Comparison of ENCODE assay signal across 32 cellular contexts in genomic region chr11:64884019-64884418, GRCh38. TPM values are rescaled to one million over a fixed set of nuclear protein-coding genes. Genes with fewer than 3 reads are reported as not detected.
DNase-seq lines count a peak whose midpoint lies in the region; ATAC-seq, FAIRE-seq and TF ChIP-seq lines count a peak whose summit lies in the region.
"Had no signal": no experiment of that assay in that cellular context is flagged by ENCODE, and none has a peak within 500 bp of the region (broad histone marks: within the 10 kb centered on the region; RNA-seq: fewer than 3 reads in every experiment).

No MANE protein-coding gene starts in this region.

- intact Hi-C loops in left ventricle myocardium inferior (cut with micrococcal nuclease) (no loop called here), Right ventricle myocardium superior (cut with DNase I) (no loop called here), kidney (cut with DNase I) (no loop called here), upper lobe of right lung (cut with DNase I) (no loop called here)

- H4K20me1 ChIP-seq in SU-DHL-6 (ENCODE audit: low read depth, low read length) = no peaks in the 10 kb centered on the region

- peak overlapping the region; percentile 10 for H2AFZ ChIP-seq in SU-DHL-6 (ENCODE audit: low read depth, low read length, severe bottlenecking)
- H2AFZ ChIP-seq: hepatocyte, parathyroid adenoma had no signal

- H3K4me2 ChIP-seq in SU-DHL-6 (ENCODE audit: low read depth, low read length, poor library complexity, severe bottlenecking) = peak overlapping the region; percentile 19
- H3K4me2 ChIP-seq: hepatocyte had no signal

- H3K4me1 ChIP-seq in left ventricle myocardium inferior (peaks cover 40% of the 10 kb centered on the region), kidney (ENCODE audit: control insufficient read depth in 1 of 2, insufficient read depth in 1 of 2, low read depth in 1 of 2, low read length in 2 of 2) (peaks cover 0 to 20% of the 10 kb centered on the region in 2 donors), upper lobe of right lung (peaks cover 40% of the 10 kb centered on the region)
- H3K4me1 ChIP-seq: parathyroid adenoma had no signal

- peak overlapping the region; percentile 94 for H3K27ac ChIP-seq in left ventricle myocardium inferior (replicated peaks)
- H3K27ac ChIP-seq in SU-DHL-6 (ENCODE audit: low read depth, low read length) = peak overlapping the region; percentile 67
- H3K27ac ChIP-seq in kidney (ENCODE audit: low read depth in 2 of 2, low read length in 2 of 2) = no peak overlapping the region
- peak overlapping the region; percentile 30 for H3K27ac ChIP-seq in upper lobe of right lung
- H3K27ac ChIP-seq: brain microvascular endothelial cell, esophagus squamous epithelium, hepatocyte, left lung, parathyroid adenoma, thyroid gland had no signal

- no peaks in the 10 kb centered on the region for H3K9me2 ChIP-seq in SU-DHL-6 (replicated peaks; ENCODE audit: insufficient read depth, low read length)

- H3F3A ChIP-seq in SU-DHL-6 (ENCODE audit: insufficient read depth) = peaks cover 21% of the 10 kb centered on the region; the same call in 1 of the 2 replicates

- no peak for TF ChIP-seq CTCF in left ventricle myocardium inferior (IDR thresholded peaks at IDR 0.05; ENCODE audit: borderline replicate concordance)
- TF ChIP-seq CTCF in SU-DHL-6 (IDR thresholded peaks at IDR 0.05; ENCODE audit: insufficient read depth, low read length, poor library complexity, severe bottlenecking) = no peak
- TF ChIP-seq CTCF in kidney (IDR thresholded peaks at IDR 0.05; ENCODE audit: borderline replicate concordance, extremely low read depth, insufficient read depth) = no peak
- TF ChIP-seq CTCF in upper lobe of right lung (IDR thresholded peaks at IDR 0.05) = no peak

- no peak for FAIRE-seq in kidney (lab: Jason Lieb, UNC)
- FAIRE-seq: frontal cortex, G401.6, TTC549 had no signal

- DNase-seq in left ventricle myocardium inferior (no peak), Right ventricle myocardium superior (no peak), kidney (peak; percentile 59), upper lobe of right lung (no peak), pons (ENCODE audit: low spot score) (no peak)
- DNase-seq: activated CD4-positive, CD25-positive, alpha-beta regulatory T cell treated with anti-CD3 and anti-CD28 coated beads, Interleukin-2, amount 50 U/mL, for 72 hours; brain microvascular endothelial cell; CD8-positive, alpha-beta memory T cell; DMS153; endodermal cell; esophagus squamous epithelium; left lung; midbrain; natural killer cell; PC-3; stimulated activated CD4-positive, alpha-beta T cell treated with anti-CD3 and anti-CD28 coated beads, Interleukin-12 subunit alpha, Interleukin-12 subunit beta, amount 100 ng/mL, for 4 hours; stimulated activated CD4-positive, alpha-beta T cell treated with anti-CD3 and anti-CD28 coated beads, Interleukin-4, amount 100 ng/mL, for 4 hours; stimulated activated naive CD8-positive, alpha-beta T cell treated with anti-CD3 and anti-CD28 coated beads, Interleukin-15, Interleukin-2, amounts not matched to agents 100 U/mL and 50 U/mL, for 24 hours; thyroid gland had no signal

- no peaks in the 10 kb centered on the region for H3K36me3 ChIP-seq in left ventricle myocardium inferior
- no peaks in the 10 kb centered on the region for H3K36me3 ChIP-seq in SU-DHL-6 (ENCODE audit: low read length)
- H3K36me3 ChIP-seq in kidney (ENCODE audit: control insufficient read depth in 1 of 2, insufficient read depth in 2 of 2, low read length in 2 of 2) = no peaks in the 10 kb centered on the region
- no peaks in the 10 kb centered on the region for H3K36me3 ChIP-seq in upper lobe of right lung
- H3K36me3 ChIP-seq: brain microvascular endothelial cell, esophagus squamous epithelium, left lung, thyroid gland had no signal

- H3K4me3 ChIP-seq in left ventricle myocardium inferior (no peak overlapping the region), SU-DHL-6 (ENCODE audit: insufficient read depth, low read length, poor library complexity, severe bottlenecking) (no peak overlapping the region), kidney (ENCODE audit: low read length in 2 of 2) (no peak overlapping the region), upper lobe of right lung (no peak overlapping the region)
- H3K4me3 ChIP-seq: coronary artery, esophagus squamous epithelium, hepatocyte, left lung, thyroid gland had no signal

- no peaks in the 10 kb centered on the region for H3K79me2 ChIP-seq in SU-DHL-6 (ENCODE audit: insufficient read depth, low read length)
- H3K79me2 ChIP-seq: parathyroid adenoma had no signal

- H3K9ac ChIP-seq in SU-DHL-6 (ENCODE audit: low read length) (peak overlapping the region; percentile 37), kidney (ENCODE audit: low read length in 2 of 2) (no peak overlapping the region)
- H3K9ac ChIP-seq: parathyroid adenoma had no signal

- H3K9me3 ChIP-seq in left ventricle myocardium inferior (replicated peaks) (no peaks in the 10 kb centered on the region), SU-DHL-6 (ENCODE audit: insufficient read depth, low read length) (no peaks in the 10 kb centered on the region), kidney (ENCODE audit: control insufficient read depth in 1 of 2, low read length in 2 of 2) (no peaks in the 10 kb centered on the region), upper lobe of right lung (no peaks in the 10 kb centered on the region)
- H3K9me3 ChIP-seq: esophagus squamous epithelium, left lung, thyroid gland had no signal

- H3K27me3 ChIP-seq in left ventricle myocardium inferior (ENCODE audit: low read depth) = no peaks in the 10 kb centered on the region
- H3K27me3 ChIP-seq in SU-DHL-6 (ENCODE audit: low read length) = no peaks in the 10 kb centered on the region
- no peaks in the 10 kb centered on the region for H3K27me3 ChIP-seq in upper lobe of right lung
- H3K27me3 ChIP-seq: brain microvascular endothelial cell, esophagus squamous epithelium, hepatocyte, left lung, thyroid gland had no signal

- ATAC-seq in Right ventricle myocardium superior (ENCODE audit: poor library complexity) = no peak
- no peak for ATAC-seq in upper lobe of right lung
- ATAC-seq in HG03571 (IDR thresholded peaks at IDR 0.05; ENCODE audit: unreplicated experiment) = no peak
- no peak for ATAC-seq in HG02642 (IDR thresholded peaks at IDR 0.05; ENCODE audit: poor library complexity, unreplicated experiment)
- ATAC-seq: left lung; natural killer cell; PC-3; right cardiac atrium; Right ventricle myocardium inferior; stimulated activated naive CD8-positive, alpha-beta T cell treated with anti-CD3 and anti-CD28 coated beads, Interleukin-15, Interleukin-2, amounts not matched to agents 100 U/mL and 50 U/mL, for 24 hours had no signal

RNA-seq across cellular contexts. Expression of gene EHD1, which starts 5.6 kb away (rescaled TPM):
- total RNA-seq in left ventricle myocardium inferior = 40.3 TPM
- 47.4 TPM for total RNA-seq in Right ventricle myocardium superior
- total RNA-seq in kidney = 76.1 TPM
- polyA plus RNA-seq in kidney (ENCODE audit: insufficient read depth, low read depth, low replicate concordance) = 48.9 TPM
- total RNA-seq in upper lobe of right lung = 94.6 TPM

RNA-seq across cellular contexts. Expression of gene ATG2A, which starts 33.0 kb away (rescaled TPM):
- 13.1 TPM for total RNA-seq in left ventricle myocardium inferior
- 11.5 TPM for total RNA-seq in Right ventricle myocardium superior
- 26.9 TPM for total RNA-seq in kidney
- polyA plus RNA-seq in kidney (ENCODE audit: insufficient read depth, low read depth, low replicate concordance) = 16.8 TPM
- total RNA-seq in upper lobe of right lung = 23.2 TPM

RNA-seq across cellular contexts. Expression of gene CDC42BPG, which starts 39.6 kb away (rescaled TPM):
- total RNA-seq in left ventricle myocardium inferior (1.1 TPM), Right ventricle myocardium superior (0.35 TPM), kidney (20.7 TPM), upper lobe of right lung (20.9 TPM)
- polyA plus RNA-seq in kidney (ENCODE audit: insufficient read depth, low read depth, low replicate concordance) = 4.5 TPM

RNA-seq across cellular contexts. Expression of gene PPP2R5B, which starts 40.5 kb away (rescaled TPM):
- total RNA-seq in left ventricle myocardium inferior = 22.5 TPM
- total RNA-seq in Right ventricle myocardium superior = 20.6 TPM
- total RNA-seq in kidney = 21.2 TPM
- polyA plus RNA-seq in kidney (ENCODE audit: insufficient read depth, low read depth, low replicate concordance) = 16.8 TPM
- total RNA-seq in upper lobe of right lung = 29.4 TPM

RNA-seq across cellular contexts. Expression of gene GPHA2, which starts 51.7 kb away (rescaled TPM):
- total RNA-seq in left ventricle myocardium inferior (not detected), Right ventricle myocardium superior (not detected), kidney (not detected), upper lobe of right lung (not detected)
- 0.99 TPM for polyA plus RNA-seq in kidney (ENCODE audit: insufficient read depth, low read depth, low replicate concordance)
- total RNA-seq: CD8-positive, alpha-beta memory T cell; esophagus squamous epithelium; frontal cortex; hepatocyte; left lung; M059J; natural killer cell; PC-3; right cardiac atrium; Right ventricle myocardium inferior had no signal
- polyA plus RNA-seq: CD8-positive, alpha-beta memory T cell; hepatocyte; IgD-negative memory B cell; right cardiac atrium had no signal

Comparison
In these comparisons a context has a peak if more than half of its experiments do, and no peak if none do; other contexts are left out.
1. H3K27ac ChIP-seq: peak in left ventricle myocardium inferior (single experiment), SU-DHL-6 (single experiment) and upper lobe of right lung (single experiment); none in kidney (0 of 2).
2. RNA of gene CDC42BPG, which starts 39.6 kb away (total RNA-seq): 20.9 TPM in upper lobe of right lung (single experiment) and 20.7 TPM in kidney (single experiment); 1.1 TPM in left ventricle myocardium inferior (single experiment) and 0.35 TPM in Right ventricle myocardium superior (single experiment); every median in the first group is over 10 times any median in the second.